In the genomic region with DNA sequence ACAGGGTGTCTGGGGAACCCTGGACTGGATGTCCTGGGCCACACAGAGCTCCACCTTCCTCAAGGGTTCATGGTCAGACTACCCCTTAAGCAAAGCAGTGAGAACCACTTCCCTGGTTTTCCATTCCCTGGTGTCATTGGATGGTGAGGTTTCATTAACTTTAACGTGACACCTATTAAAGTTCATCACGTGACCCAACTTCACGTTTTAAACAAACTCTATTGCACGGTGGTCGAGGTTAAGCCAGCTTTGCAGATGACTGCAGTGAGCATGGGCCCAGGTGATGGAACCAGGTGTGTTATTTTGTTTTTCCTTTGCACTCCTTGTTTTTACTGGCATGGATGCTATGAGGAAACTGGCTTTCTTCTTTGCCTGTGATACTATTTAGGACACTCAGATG, we compare ENCODE assay signal across 34 cellular contexts.
"Had no signal": no experiment of that assay in that cellular context is flagged by ENCODE, and none has a peak within 500 bp of the region (broad histone marks: within the 10 kb centered on the region; RNA-seq: fewer than 3 reads in every experiment).

No MANE protein-coding gene starts in this region.

- DNase-seq: Karpas-422, Kasumi-1, MG63, MM.1S, MV-4-11, NCI-H1048, NCI-H1092, NCI-H1092 treated with DMSO at 0.1 percent for 48 hours, NCI-H1105, NCI-H1105 treated with DMSO at 0.1 percent for 48 hours, NCI-H1417, NCI-H1417 treated with DMSO at 0.1 percent for 48 hours, NCI-H1436, NCI-H1436 treated with DMSO at 0.1 percent for 48 hours, NCI-H146, NCI-H1694, NCI-H1694 treated with DMSO at 0.1 percent for 48 hours, NCI-H187, NCI-H187 treated with DMSO at 0.1 percent for 48 hours, NCI-H1930, NCI-H2029, NCI-H2029 treated with DMSO at 0.1 percent for 48 hours, NCI-H2081, NCI-H2081 treated with DMSO at 0.1 percent for 48 hours, NCI-H2107, NCI-H2171, NCI-H2171 treated with DMSO at 0.1 percent for 48 hours, NCI-H2227 treated with DMSO at 0.1 percent for 48 hours, NCI-H226, NCI-H345, NCI-H446, NCI-H446 treated with DMSO at 0.1 percent for 48 hours, NCI-H510A, NCI-H510A treated with DMSO at 0.1 percent for 48 hours had no signal

- H3K4me3 ChIP-seq: MG63 had no signal

- H3K9me3 ChIP-seq: MG63 had no signal

- H3K36me3 ChIP-seq: MG63 had no signal
